ENCODE assay signal across 22 cellular contexts in genomic region chr7:87028636-87029035, GRCh38. TPM values are rescaled to one million over a fixed set of nuclear protein-coding genes. Genes with fewer than 3 reads are reported as not detected.
DNase-seq lines count a peak whose midpoint lies in the region; ATAC-seq, FAIRE-seq and TF ChIP-seq lines count a peak whose summit lies in the region.
"Had no signal": no experiment of that assay in that cellular context is flagged by ENCODE, and none has a peak within 500 bp of the region (broad histone marks: within the 10 kb centered on the region; RNA-seq: fewer than 3 reads in every experiment).

No MANE protein-coding gene starts in this region.

- H3K4me3 ChIP-seq in Jurkat, Clone E6-1 (ENCODE audit: low read length), result no peak overlapping the region
- H3K4me3 ChIP-seq in choroid plexus epithelial cell (ENCODE audit: low read depth, low read length) (no peak overlapping the region), mesendoderm (ENCODE audit: low read length) (no peak overlapping the region), adrenal gland (no peak overlapping the region)
- H3K4me3 ChIP-seq: GM12878, SK-N-MC had no signal

- no peak overlapping the region for H2BK5ac ChIP-seq in mesendoderm (ENCODE audit: low read length)

- no peak overlapping the region for H3K27ac ChIP-seq in mesendoderm (ENCODE audit: low read depth, low read length)
- no peak overlapping the region for H3K27ac ChIP-seq in adrenal gland
- H3K27ac ChIP-seq: C4-2B, SK-N-MC had no signal

- intact Hi-C loops in adrenal gland (cut with DNase I), result no loop called here
- intact Hi-C loops in CD14-positive monocyte (cut with micrococcal nuclease), result no loop called here

- WGBS in mesendoderm (ENCODE audit: extremely low coverage, insufficient coverage, low lambda C conversion rate), result no CpG with 5 or more reads among the region's 1 CpG
- 51 to 83% (median 65%) methylated on average over 1 of the region's 1 CpG for WGBS in adrenal gland, 4 donors

- H4K5ac ChIP-seq in mesendoderm (ENCODE audit: low read length), result no peak overlapping the region

- no peaks in the 10 kb centered on the region for H3K27me3 ChIP-seq in mesendoderm (ENCODE audit: insufficient read depth, low read length, poor library complexity)
- H3K27me3 ChIP-seq in adrenal gland, result no peaks in the 10 kb centered on the region

- no peaks in the 10 kb centered on the region for H3K4me1 Mint-ChIP-seq in CD14-positive monocyte

- ATAC-seq in GM18520 (IDR thresholded peaks at IDR 0.05; ENCODE audit: unreplicated experiment), result no peak

- H3K79me1 ChIP-seq in mesendoderm (ENCODE audit: low read length), result peaks cover 6% of the 10 kb centered on the region

- no peak overlapping the region for H2BK15ac ChIP-seq in mesendoderm (replicated peaks; ENCODE audit: low read depth)

- no peak overlapping the region for H3K4me2 ChIP-seq in mesendoderm (ENCODE audit: low read length)

- H3K36me3 ChIP-seq in mesendoderm (ENCODE audit: control insufficient read depth, insufficient read depth, low read length) (no peaks in the 10 kb centered on the region), adrenal gland (replicated peaks in 1 of 2) (no peaks in the 10 kb centered on the region)

- H3K18ac ChIP-seq in mesendoderm (ENCODE audit: low read length), result no peak overlapping the region

- no peak overlapping the region for H3K56ac ChIP-seq in mesendoderm (ENCODE audit: low read length)

- no peak overlapping the region for H2AK5ac ChIP-seq in mesendoderm (ENCODE audit: low read length)

- H3K9ac ChIP-seq in mesendoderm (ENCODE audit: low read length), result no peak overlapping the region

- no peak for TF ChIP-seq POLR2A in GM12891 (IDR thresholded peaks at IDR 0.05; ENCODE audit: low read depth, low read length)
- TF ChIP-seq POLR2A in adrenal gland (IDR thresholded peaks at IDR 0.05), result no peak

- H3K23ac ChIP-seq in mesendoderm (ENCODE audit: low read length), result no peak overlapping the region

- no peaks in the 10 kb centered on the region for H3K9me3 ChIP-seq in adrenal gland (replicated peaks in 1 of 3)

- no peak overlapping the region for H3K4me3 Mint-ChIP-seq in CD14-positive monocyte
- H3K4me3 Mint-ChIP-seq: HFFc6 had no signal

- no peak overlapping the region for H4K8ac ChIP-seq in mesendoderm (ENCODE audit: low read depth, low read length)

- DNase-seq in GM12891 (ENCODE audit: insufficient read length, low spot score) (no peak), choroid plexus epithelial cell (ENCODE audit: low read depth) (peak; percentile 3), mesendoderm (peak; percentile 23), adrenal gland (no peak), CD14-positive monocyte (ENCODE audit: low spot score) (no peak), NCI-H1105 treated with DMSO at 0.1 percent for 48 hours (lab: John Stamatoyannopoulos, UW) (no peak)
- peak; percentile 52 for DNase-seq in Jurkat, Clone E6-1 (ENCODE audit: low read depth, low spot score)
- DNase-seq: ACHN; GDM1; HFFc6; KBM-7; NCI-H1417; NCI-H2029; NCI-H345; NCI-H524 treated with DMSO at 0.1 percent for 48 hours; NK-92 treated with Interleukin-12 subunit alpha and Interleukin-12 subunit beta, amount 100 ng/mL, for 24 hours; Right ventricle myocardium superior had no signal

- FAIRE-seq in GM12891 (lab: Jason Lieb, UNC), result peak; percentile 47
- FAIRE-seq: GM12878, H54 had no signal

- no peak overlapping the region for H2BK120ac ChIP-seq in mesendoderm (ENCODE audit: low read depth, low read length)

- H3K27ac Mint-ChIP-seq in CD14-positive monocyte, result no peak overlapping the region
- H3K27ac Mint-ChIP-seq: HFFc6 had no signal

- no peaks in the 10 kb centered on the region for H3K36me3 Mint-ChIP-seq in CD14-positive monocyte

- peaks cover 0 to 5% (median 2%) of the 10 kb centered on the region in 7 donors for H3K9me3 Mint-ChIP-seq in CD14-positive monocyte

- no peaks in the 10 kb centered on the region for H3K27me3 Mint-ChIP-seq in CD14-positive monocyte (ENCODE audit: low read depth in 3 of 3)

- H3K79me2 ChIP-seq in mesendoderm (ENCODE audit: control insufficient read depth, insufficient read depth, low read length), result peaks cover 7% of the 10 kb centered on the region

- TF ChIP-seq CTCF in choroid plexus epithelial cell (conservative IDR thresholded peaks at IDR 0.05; ENCODE audit: low read depth, low read length), result no peak
- TF ChIP-seq CTCF in adrenal gland (IDR thresholded peaks at IDR 0.05), result no peak
- no peak for TF ChIP-seq CTCF in CD14-positive monocyte (IDR thresholded peaks at IDR 0.05)

- no peak overlapping the region for H3K4ac ChIP-seq in mesendoderm (ENCODE audit: low read depth, low read length)

- H3K4me1 ChIP-seq in mesendoderm (ENCODE audit: control insufficient read depth, low read depth, low read length) (peaks cover 2% of the 10 kb centered on the region), adrenal gland (replicated peaks in 1 of 2) (no peaks in the 10 kb centered on the region)

TF ChIP-seq in GM12891, 5 proteins besides CTCF, POLR2A, EP300 and RAD21:
- no peak for TF ChIP-seq POU2F2 (IDR thresholded peaks at IDR 0.05; ENCODE audit: low read depth, low read length)
- TF ChIP-seq SPI1 (IDR thresholded peaks at IDR 0.05; ENCODE audit: low read depth, low read length), result no peak
- TF ChIP-seq POLR2AphosphoS5 (IDR thresholded peaks at IDR 0.05; ENCODE audit: low read depth, low read length), result no peak
- no peak for TF ChIP-seq TAF1 (IDR thresholded peaks at IDR 0.05; ENCODE audit: low read depth, low read length)
- no peak for TF ChIP-seq PAX5 (IDR thresholded peaks at IDR 0.05; ENCODE audit: insufficient read depth, low read length, severe bottlenecking)
TF ChIP-seq in GM12891: peak in this region for 0.

RNA-seq across cellular contexts. Expression of gene ELAPOR2, which starts 30.8 kb away (rescaled TPM):
- 2.3 TPM for polyA plus RNA-seq in GM12891 (2012; ENCODE audit: low read depth, missing spikeins)
- polyA plus RNA-seq in Jurkat, Clone E6-1 (2012; ENCODE audit: insufficient read depth, insufficient read length), result 25.2 TPM
- polyA plus RNA-seq in mesendoderm (2013, experiment 1 of 2), result 7.7 TPM
- polyA plus RNA-seq in mesendoderm (2013, experiment 2 of 2), result 7.7 TPM
- 10 to 100 TPM in 3 of 8 donors, 1 to 10 TPM in 5; 2.5 to 19.2 (median 7.0) TPM for total RNA-seq in adrenal gland
- 1 to 10 TPM; 1.9 to 8.1 (median 2.3) TPM for polyA plus RNA-seq in adrenal gland
- not detected for polyA plus RNA-seq in CD14-positive monocyte

Comparison
In these comparisons a context has a peak if more than half of its experiments do, and no peak if none do; other contexts are left out.
1. DNase-seq: peak in Jurkat, Clone E6-1 (single experiment), choroid plexus epithelial cell (single experiment) and mesendoderm (single experiment); none in GM12891 (single experiment), adrenal gland (0 of 7), CD14-positive monocyte (single experiment) and NCI-H1105 treated with DMSO at 0.1 percent for 48 hours (single experiment).